Comparison of ENCODE assay signal across 1 cellular context in genomic region chr7:44643206-44643605, GRCh38.
TF ChIP-seq lines count a peak whose summit lies in the region.

No MANE protein-coding gene starts in this region.

TF ChIP-seq in HepG2, 621 proteins besides CTCF, POLR2A, EP300 and RAD21 (continued from another document):
- TF ChIP-seq, protein P1, sequence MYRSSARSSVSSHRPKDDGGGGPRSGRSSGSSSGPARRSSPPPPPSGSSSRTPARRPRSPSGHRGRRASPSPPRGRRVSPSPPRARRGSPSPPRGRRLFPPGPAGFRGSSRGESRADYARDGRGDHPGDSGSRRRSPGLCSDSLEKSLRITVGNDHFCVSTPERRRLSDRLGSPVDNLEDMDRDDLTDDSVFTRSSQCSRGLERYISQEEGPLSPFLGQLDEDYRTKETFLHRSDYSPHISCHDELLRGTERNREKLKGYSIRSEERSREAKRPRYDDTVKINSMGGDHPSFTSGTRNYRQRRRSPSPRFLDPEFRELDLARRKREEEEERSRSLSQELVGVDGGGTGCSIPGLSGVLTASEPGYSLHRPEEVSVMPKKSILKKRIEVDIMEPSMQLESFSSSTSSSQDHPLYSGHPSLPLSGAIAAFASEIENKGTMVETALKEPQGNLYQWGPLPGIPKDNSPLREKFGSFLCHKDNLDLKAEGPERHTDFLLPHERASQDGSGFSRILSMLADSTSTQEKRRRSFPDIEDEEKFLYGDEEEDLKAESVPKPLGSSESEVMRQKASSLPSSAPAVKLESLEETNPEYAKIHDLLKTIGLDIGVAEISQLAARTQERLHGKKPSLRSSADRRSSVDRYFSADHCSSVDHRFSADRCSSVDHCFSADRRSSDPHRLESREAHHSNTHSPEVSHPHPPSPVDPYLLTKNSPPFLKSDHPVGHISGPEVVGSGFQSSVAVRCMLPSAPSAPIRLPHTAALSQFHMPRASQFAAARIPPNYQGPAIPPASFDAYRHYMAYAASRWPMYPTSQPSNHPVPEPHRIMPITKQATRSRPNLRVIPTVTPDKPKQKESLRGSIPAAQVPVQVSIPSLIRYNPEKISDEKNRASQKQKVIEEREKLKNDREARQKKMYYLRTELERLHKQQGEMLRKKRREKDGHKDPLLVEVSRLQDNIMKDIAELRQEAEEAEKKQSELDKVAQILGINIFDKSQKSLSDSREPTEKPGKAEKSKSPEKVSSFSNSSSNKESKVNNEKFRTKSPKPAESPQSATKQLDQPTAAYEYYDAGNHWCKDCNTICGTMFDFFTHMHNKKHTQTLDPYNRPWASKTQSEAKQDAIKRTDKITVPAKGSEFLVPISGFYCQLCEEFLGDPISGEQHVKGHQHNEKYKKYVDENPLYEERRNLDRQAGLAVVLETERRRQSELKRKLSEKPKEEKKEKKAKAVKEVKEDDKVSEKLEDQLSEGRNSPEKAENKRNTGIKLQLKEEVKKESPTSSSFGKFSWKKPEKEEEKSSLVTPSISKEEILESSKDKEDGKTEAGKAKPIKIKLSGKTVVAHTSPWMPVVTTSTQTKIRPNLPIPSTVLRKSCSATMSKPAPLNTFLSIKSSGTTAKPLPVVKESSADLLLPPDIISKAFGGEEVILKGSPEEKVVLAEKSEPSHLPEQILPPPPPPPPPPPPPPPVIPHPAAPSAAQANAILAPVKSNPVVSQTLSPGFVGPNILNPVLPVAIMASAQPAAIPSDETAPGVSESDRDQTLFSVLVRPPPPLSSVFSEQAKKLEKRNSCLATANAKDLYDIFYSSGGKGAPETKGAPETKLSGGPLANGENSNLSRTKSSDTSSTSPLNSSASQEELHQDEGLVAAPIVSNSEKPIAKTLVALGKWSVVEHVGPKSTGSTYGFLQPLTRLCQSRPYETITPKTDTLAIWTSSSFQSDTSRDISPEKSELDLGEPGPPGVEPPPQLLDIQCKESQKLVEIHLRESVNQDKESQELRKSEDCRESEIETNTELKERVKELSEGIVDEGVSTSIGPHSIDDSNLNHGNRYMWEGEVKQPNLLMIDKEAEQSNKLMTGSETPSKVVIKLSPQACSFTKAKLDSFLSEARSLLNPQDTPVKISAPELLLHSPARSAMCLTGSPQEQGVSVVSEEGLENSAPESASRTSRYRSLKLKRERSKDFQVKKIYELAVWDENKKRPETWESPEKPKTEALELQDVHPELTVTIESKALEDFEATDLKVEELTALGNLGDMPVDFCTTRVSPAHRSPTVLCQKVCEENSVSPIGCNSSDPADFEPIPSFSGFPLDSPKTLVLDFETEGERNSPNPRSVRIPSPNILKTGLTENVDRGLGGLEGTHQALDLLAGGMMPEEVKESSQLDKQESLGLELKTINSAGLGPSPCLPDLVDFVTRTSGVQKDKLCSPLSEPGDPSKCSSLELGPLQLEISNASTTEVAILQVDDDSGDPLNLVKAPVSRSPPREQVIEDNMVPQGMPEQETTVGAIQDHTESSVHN (CRISPR knock-in tag; IDR thresholded peaks at IDR 0.05): no peak
- TF ChIP-seq ZKSCAN5 (CRISPR knock-in tag; IDR thresholded peaks at IDR 0.05) (no peak), YEATS2 (CRISPR knock-in tag; IDR thresholded peaks at IDR 0.05; ENCODE audit: borderline replicate concordance) (no peak), ZNF644 (CRISPR knock-in tag; IDR thresholded peaks at IDR 0.05; ENCODE audit: low read depth) (no peak), KLF9 (CRISPR knock-in tag; IDR thresholded peaks at IDR 0.05; ENCODE audit: low read depth) (no peak), AFF4 (CRISPR knock-in tag; IDR thresholded peaks at IDR 0.05) (no peak), MED1 (CRISPR knock-in tag; IDR thresholded peaks at IDR 0.05) (no peak), SP140L (CRISPR knock-in tag; IDR thresholded peaks at IDR 0.05; ENCODE audit: borderline replicate concordance) (no peak)
- TF ChIP-seq, protein P2, sequence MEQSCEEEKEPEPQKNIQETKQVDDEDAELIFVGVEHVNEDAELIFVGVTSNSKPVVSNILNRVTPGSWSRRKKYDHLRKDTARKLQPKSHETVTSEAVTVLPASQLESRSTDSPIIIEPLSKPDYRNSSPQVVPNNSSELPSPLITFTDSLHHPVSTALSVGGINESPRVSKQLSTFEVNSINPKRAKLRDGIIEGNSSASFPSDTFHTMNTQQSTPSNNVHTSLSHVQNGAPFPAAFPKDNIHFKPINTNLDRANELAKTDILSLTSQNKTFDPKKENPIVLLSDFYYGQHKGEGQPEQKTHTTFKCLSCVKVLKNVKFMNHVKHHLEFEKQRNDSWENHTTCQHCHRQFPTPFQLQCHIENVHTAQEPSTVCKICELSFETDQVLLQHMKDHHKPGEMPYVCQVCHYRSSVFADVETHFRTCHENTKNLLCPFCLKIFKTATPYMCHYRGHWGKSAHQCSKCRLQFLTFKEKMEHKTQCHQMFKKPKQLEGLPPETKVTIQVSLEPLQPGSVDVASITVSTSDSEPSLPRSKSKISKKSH (CRISPR knock-in tag; IDR thresholded peaks at IDR 0.05; ENCODE audit: borderline replicate concordance): no peak
